ENCODE assay signal across 8 cellular contexts in the genomic region with DNA sequence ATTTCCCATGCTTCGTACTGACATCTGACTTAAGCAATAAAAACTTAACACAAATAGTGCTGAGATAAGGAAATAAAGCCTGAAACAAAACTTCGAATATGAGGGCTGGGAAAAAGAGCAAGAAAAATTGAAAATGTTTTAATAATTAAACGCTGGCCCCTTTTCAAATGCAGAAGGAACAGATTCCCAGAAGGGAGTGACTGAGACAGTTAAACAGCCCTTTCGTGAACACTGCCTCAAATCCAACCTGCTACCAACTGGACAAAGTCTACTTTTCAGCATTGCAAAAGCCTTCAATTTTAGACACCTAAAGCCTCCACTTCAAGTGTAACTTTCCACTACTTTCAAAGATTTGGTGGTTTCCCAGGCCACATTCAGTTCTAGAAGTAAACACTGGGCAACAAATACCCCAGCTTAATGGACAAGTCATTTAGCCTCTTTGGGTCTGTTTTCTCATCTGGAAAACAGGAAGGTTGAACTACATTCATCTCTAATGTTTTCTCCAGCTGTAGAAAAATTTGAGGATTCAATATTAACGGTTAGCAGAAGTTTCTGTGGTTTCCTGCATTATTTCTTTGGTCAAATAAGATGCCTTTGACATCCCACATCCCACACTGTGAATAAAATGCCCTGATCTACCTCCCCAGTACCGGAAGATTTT. TPM values are rescaled to one million over a fixed set of nuclear protein-coding genes. Genes with fewer than 3 reads are reported as not detected.
DNase-seq lines count a peak whose midpoint lies in the region; ATAC-seq and TF ChIP-seq lines count a peak whose summit lies in the region.

No MANE protein-coding gene starts in this region.

- peak overlapping the region; percentile 32 for H3K4me2 ChIP-seq in parathyroid adenoma (ENCODE audit: low read length)

- peaks cover 10% of the 10 kb centered on the region for H3K36me3 Mint-ChIP-seq in central memory CD8-positive, alpha-beta T cell (ENCODE audit: insufficient read depth)

- H3K4me3 ChIP-seq in GM12865 (ENCODE audit: low read depth, low read length) (peak overlapping the region; percentile 28), parathyroid adenoma (ENCODE audit: low read depth, low read length) (no peak overlapping the region)
- peak overlapping the region; percentile 26 for H3K4me3 ChIP-seq in Jurkat, Clone E6-1 (ENCODE audit: low read length)

- peak overlapping the region; percentile 18 for H3K27ac ChIP-seq in parathyroid adenoma

- no peak overlapping the region for H3K9ac ChIP-seq in parathyroid adenoma

- H3K36me3 ChIP-seq in parathyroid adenoma (ENCODE audit: control insufficient read depth, insufficient read depth, low read length): no peaks in the 10 kb centered on the region

- H3K27ac Mint-ChIP-seq in central memory CD8-positive, alpha-beta T cell (ENCODE audit: low read depth): peak overlapping the region; percentile 96

- H3K4me1 ChIP-seq in parathyroid adenoma: peaks cover 27% of the 10 kb centered on the region

- H3K4me3 Mint-ChIP-seq in central memory CD8-positive, alpha-beta T cell: peak overlapping the region; percentile 53

- in situ Hi-C loops in GM13977 (cut with MboI; ENCODE audit: low pct_unique_long_range_greater_than_20kb, low sequenced_read_pairs, unreplicated experiment): no loop called here

- DNase-seq in GM12865 (ENCODE audit: low read depth): peak; percentile 71
- no peak for DNase-seq in Jurkat, Clone E6-1 (ENCODE audit: low read depth, low spot score)
- DNase-seq in central memory CD8-positive, alpha-beta T cell (ENCODE audit: low spot score in 2 of 2): no peak
- DNase-seq in GM13977 (ENCODE audit: low spot score): no peak
- DNase-seq in ureter (ENCODE audit: low spot score): no peak
- no peak for DNase-seq in NCI-H1092 (lab: John Stamatoyannopoulos, UW)

- TF ChIP-seq CTCF in GM12865 (IDR thresholded peaks at IDR 0.05; ENCODE audit: insufficient read depth, low read depth, low read length, missing control alignments): no peak
- no peak for TF ChIP-seq CTCF in parathyroid adenoma (IDR thresholded peaks at IDR 0.05)
- no peak for TF ChIP-seq CTCF in GM13977 (IDR thresholded peaks at IDR 0.05; ENCODE audit: extremely low read depth, insufficient read depth, missing control alignments)

- H3K27me3 ChIP-seq in parathyroid adenoma (ENCODE audit: control insufficient read depth, insufficient read depth, low read length): no peaks in the 10 kb centered on the region

- H3K27me3 Mint-ChIP-seq in central memory CD8-positive, alpha-beta T cell: no peaks in the 10 kb centered on the region

- ATAC-seq in central memory CD8-positive, alpha-beta T cell (replicated peaks; ENCODE audit: extremely low read depth, poor library complexity, severe bottlenecking): peak; percentile 26
- ATAC-seq in HG02885 (IDR thresholded peaks at IDR 0.05; ENCODE audit: poor library complexity, unreplicated experiment): no peak

- no peak overlapping the region for H2AFZ ChIP-seq in parathyroid adenoma

- H3K9me3 Mint-ChIP-seq in central memory CD8-positive, alpha-beta T cell: no peaks in the 10 kb centered on the region

- no peaks in the 10 kb centered on the region for H3K9me3 ChIP-seq in parathyroid adenoma (ENCODE audit: control insufficient read depth, low read length)

- no peaks in the 10 kb centered on the region for H3K79me2 ChIP-seq in parathyroid adenoma

- peaks cover 75% of the 10 kb centered on the region for H3K4me1 Mint-ChIP-seq in central memory CD8-positive, alpha-beta T cell

RNA-seq across cellular contexts. Expression of a gene that starts 11.8 kb away (rescaled TPM):
- 10.0 TPM for polyA plus RNA-seq in Jurkat, Clone E6-1 (2012; ENCODE audit: insufficient read depth, insufficient read length)
- 40.1 TPM for total RNA-seq in ureter
